In the genomic region with DNA sequence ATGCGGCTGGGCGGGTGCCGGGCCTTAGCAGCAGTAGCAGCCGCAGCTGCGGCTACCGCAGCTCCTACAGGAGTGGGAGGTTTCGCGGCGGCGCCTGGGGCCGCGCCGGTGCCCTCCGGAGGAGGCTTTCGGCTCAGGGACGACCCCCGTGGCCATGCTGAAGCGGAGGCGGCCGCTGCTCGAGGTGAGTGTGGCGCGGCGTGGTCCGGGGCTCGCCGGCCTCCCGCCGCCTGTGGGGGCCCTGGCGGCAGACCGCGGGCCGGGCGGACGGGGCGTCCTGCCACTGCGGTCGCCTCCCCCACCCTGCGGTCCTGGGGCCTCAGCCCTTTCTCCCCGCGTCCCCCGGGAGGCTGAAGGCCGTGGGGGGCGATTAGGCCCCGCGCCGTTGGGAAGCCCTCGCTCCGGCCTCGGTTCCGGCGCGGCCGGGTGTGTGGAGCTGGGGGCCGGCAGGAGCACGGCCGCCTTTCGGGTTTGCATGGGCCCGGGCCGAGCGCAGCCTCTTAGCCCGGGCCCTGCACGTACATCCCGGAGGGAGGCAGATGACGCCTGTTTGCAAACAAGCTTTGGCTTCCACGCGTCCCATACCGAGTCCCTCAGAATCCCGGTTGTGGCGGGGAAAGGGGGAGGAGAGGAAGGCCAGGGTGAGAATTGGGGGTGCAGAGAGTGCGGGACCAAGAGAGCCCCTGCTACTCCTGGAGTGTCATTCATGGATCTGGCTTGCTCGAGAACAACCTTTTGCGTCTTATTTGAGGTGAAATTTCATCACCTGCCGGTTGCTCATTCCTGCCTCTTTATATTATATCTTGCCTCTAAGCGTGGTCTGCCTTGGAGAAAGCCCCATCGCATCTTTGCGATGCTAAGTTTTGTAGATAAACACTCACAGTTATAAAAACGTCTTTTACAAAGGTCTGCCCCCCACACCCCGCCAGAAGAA, we compare ENCODE assay signal across 8 cellular contexts. TPM values are rescaled to one million over a fixed set of nuclear protein-coding genes. Genes with fewer than 3 reads are reported as not detected.
A peak's percentile ranks its signal among the peaks of the same experiment; 100 is the strongest.
DNase-seq lines count a peak whose midpoint lies in the region; ATAC-seq and TF ChIP-seq lines count a peak whose summit lies in the region.

No MANE protein-coding gene starts in this region.

- peak overlapping the region; percentile 98 for H3K27ac ChIP-seq in VCaP
- peak overlapping the region; percentile 86 for H3K27ac ChIP-seq in colonic mucosa
- peak overlapping the region; percentile 89 to 96 for H3K27ac ChIP-seq in left lung

- no peaks in the 10 kb centered on the region for H3K27me3 ChIP-seq in colonic mucosa
- peaks cover 0 to 32% of the 10 kb centered on the region in 2 donors for H3K27me3 ChIP-seq in left lung

- H3K36me3 ChIP-seq in colonic mucosa (no peaks in the 10 kb centered on the region), left lung (no peaks in the 10 kb centered on the region)

- no peaks in the 10 kb centered on the region for H3K4me1 ChIP-seq in colonic mucosa
- peaks cover 0 to 38% of the 10 kb centered on the region in 2 donors for H3K4me1 ChIP-seq in left lung

- H3K9me3 ChIP-seq in colonic mucosa (no peaks in the 10 kb centered on the region), left lung (no peaks in the 10 kb centered on the region)

- intact Hi-C loops in colonic mucosa (cut with DNase I) (no loop called here), left lung (cut with DNase I) (no loop called here)

- peak overlapping the region; percentile 76 to 96 for H3K9ac ChIP-seq in colonic mucosa (ENCODE audit: low read depth in 2 of 2, low read length in 2 of 2)

- TF ChIP-seq CTCF in HFF-Myc (IDR thresholded peaks at IDR 0.05; ENCODE audit: low read depth, low read length, missing control alignments) (no peak), VCaP (conservative IDR thresholded peaks at IDR 0.05) (peak; percentile 67), colonic mucosa (IDR thresholded peaks at IDR 0.05) (no peak), left lung (IDR thresholded peaks at IDR 0.05) (no peak)

- DNase-seq in DMS79 treated with DMSO at 0.1 percent for 48 hours (lab: John Stamatoyannopoulos, UW) (peak; percentile 37), DMS79 (lab: John Stamatoyannopoulos, UW) (no peak), HFF-Myc (ENCODE audit: extremely low read depth, low read depth) (no peak), NAMALWA (ENCODE audit: low spot score) (peak; percentile 53), colonic mucosa (peak; percentile 46), left lung (peak; percentile 39 to 83)
- peak; percentile 3 to 46 for DNase-seq in stimulated activated CD4-positive, alpha-beta T cell treated with anti-CD3 and anti-CD28 coated beads, Interleukin-4, amount 100 ng/mL, for 4 hours

- H3K4me3 ChIP-seq in HFF-Myc (replicated peaks; ENCODE audit: low read depth, low read length) (peak overlapping the region; percentile 70), colonic mucosa (peak overlapping the region; percentile 83), left lung (peak overlapping the region; percentile 62 to 73)

- ATAC-seq in left lung: peak; percentile 75

RNA-seq across cellular contexts. Expression of a gene that starts 0.6 kb away (rescaled TPM):
- total RNA-seq in colonic mucosa (10 to 100 TPM; 13.1 to 18.9 TPM), left lung (10 to 100 TPM; 15.2 to 18.9 TPM)

Comparison
In these comparisons a context has a peak if more than half of its experiments do, and no peak if none do; other contexts are left out.
1. DNase-seq: peak in DMS79 treated with DMSO at 0.1 percent for 48 hours (single experiment), NAMALWA (single experiment), colonic mucosa (single experiment), left lung (2 of 2) and stimulated activated CD4-positive, alpha-beta T cell treated with anti-CD3 and anti-CD28 coated beads, Interleukin-4, amount 100 ng/mL, for 4 hours (2 of 2); none in DMS79 (single experiment) and HFF-Myc (single experiment).
2. Peak in every context shown above with its lines, with median percentiles within 50 percentile points of each other: H3K4me3 ChIP-seq and H3K27ac ChIP-seq.